Comparison of ENCODE assay signal across 1 cellular context in the genomic region with DNA sequence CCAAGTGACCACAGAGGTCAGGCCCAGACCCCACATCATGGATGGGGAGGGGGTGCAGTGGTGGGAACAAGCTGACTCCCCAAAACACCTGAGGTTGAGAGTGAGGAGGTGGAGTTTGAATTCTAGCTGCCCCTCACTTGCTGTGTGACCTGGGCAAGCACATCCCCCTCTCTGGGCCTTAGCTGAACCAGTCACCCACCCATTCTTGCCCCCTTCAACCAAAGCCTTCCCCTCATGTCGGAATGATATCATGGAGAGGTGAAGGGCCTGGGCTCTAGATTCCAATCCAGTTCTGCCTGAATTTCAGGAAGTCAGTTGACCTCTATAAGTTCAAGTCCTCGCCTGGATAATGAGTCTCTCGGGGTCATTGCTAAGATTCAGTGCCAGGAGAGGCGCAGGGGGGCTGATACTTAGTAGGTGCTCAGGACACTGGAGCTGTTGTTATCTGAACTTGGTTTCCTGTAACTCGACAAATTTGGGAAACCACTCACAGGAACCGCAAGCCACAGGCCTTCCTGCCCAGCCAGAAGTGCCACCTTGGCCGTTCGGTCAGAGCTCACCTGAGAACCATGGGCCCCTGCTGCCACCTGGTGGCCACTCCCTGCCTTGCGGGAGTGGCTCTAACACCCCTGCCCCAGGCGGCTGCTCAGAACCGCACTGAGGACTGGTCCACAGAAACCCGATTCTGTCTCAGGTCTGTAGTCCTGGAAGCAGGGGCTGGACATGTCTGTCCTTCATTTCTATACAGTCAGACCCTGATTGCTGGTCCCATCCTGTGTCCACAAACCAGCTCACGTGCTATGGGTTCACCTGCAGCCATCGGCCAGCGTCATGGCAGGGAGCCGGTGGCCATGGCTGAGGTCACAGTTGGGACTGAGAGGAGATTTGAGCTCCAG.
TF ChIP-seq lines count a peak whose summit lies in the region.

No MANE protein-coding gene starts in this region.

TF ChIP-seq in HepG2, 621 proteins besides CTCF, POLR2A, EP300 and RAD21 (continued from another document):
- TF ChIP-seq, protein P1, sequence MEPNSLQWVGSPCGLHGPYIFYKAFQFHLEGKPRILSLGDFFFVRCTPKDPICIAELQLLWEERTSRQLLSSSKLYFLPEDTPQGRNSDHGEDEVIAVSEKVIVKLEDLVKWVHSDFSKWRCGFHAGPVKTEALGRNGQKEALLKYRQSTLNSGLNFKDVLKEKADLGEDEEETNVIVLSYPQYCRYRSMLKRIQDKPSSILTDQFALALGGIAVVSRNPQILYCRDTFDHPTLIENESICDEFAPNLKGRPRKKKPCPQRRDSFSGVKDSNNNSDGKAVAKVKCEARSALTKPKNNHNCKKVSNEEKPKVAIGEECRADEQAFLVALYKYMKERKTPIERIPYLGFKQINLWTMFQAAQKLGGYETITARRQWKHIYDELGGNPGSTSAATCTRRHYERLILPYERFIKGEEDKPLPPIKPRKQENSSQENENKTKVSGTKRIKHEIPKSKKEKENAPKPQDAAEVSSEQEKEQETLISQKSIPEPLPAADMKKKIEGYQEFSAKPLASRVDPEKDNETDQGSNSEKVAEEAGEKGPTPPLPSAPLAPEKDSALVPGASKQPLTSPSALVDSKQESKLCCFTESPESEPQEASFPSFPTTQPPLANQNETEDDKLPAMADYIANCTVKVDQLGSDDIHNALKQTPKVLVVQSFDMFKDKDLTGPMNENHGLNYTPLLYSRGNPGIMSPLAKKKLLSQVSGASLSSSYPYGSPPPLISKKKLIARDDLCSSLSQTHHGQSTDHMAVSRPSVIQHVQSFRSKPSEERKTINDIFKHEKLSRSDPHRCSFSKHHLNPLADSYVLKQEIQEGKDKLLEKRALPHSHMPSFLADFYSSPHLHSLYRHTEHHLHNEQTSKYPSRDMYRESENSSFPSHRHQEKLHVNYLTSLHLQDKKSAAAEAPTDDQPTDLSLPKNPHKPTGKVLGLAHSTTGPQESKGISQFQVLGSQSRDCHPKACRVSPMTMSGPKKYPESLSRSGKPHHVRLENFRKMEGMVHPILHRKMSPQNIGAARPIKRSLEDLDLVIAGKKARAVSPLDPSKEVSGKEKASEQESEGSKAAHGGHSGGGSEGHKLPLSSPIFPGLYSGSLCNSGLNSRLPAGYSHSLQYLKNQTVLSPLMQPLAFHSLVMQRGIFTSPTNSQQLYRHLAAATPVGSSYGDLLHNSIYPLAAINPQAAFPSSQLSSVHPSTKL (CRISPR knock-in tag; IDR thresholded peaks at IDR 0.05): peak; percentile 22; the same call in 1 of the 2 replicates
- no peak; the same call in 1 of the 2 replicates for TF ChIP-seq ZNF878 (CRISPR knock-in tag; IDR thresholded peaks at IDR 0.05)
- TF ChIP-seq RARA (CRISPR knock-in tag; IDR thresholded peaks at IDR 0.05): 0 out of 2 replicates have a peak, but pooled peaks have one; percentile 20
- TF ChIP-seq, protein P2, sequence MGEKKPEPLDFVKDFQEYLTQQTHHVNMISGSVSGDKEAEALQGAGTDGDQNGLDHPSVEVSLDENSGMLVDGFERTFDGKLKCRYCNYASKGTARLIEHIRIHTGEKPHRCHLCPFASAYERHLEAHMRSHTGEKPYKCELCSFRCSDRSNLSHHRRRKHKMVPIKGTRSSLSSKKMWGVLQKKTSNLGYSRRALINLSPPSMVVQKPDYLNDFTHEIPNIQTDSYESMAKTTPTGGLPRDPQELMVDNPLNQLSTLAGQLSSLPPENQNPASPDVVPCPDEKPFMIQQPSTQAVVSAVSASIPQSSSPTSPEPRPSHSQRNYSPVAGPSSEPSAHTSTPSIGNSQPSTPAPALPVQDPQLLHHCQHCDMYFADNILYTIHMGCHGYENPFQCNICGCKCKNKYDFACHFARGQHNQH (CRISPR knock-in tag; IDR thresholded peaks at IDR 0.05): peak; percentile 81; the same call in 1 of the 2 replicates
- TF ChIP-seq ZFX (CRISPR knock-in tag; IDR thresholded peaks at IDR 0.05; ENCODE audit: low read depth): peak; percentile 36; the same call in 1 of the 2 replicates
- TF ChIP-seq, protein P3, sequence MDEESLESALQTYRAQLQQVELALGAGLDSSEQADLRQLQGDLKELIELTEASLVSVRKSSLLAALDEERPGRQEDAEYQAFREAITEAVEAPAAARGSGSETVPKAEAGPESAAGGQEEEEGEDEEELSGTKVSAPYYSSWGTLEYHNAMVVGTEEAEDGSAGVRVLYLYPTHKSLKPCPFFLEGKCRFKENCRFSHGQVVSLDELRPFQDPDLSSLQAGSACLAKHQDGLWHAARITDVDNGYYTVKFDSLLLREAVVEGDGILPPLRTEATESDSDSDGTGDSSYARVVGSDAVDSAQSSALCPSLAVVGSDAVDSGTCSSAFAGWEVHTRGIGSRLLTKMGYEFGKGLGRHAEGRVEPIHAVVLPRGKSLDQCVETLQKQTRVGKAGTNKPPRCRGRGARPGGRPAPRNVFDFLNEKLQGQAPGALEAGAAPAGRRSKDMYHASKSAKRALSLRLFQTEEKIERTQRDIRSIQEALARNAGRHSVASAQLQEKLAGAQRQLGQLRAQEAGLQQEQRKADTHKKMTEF (CRISPR knock-in tag; IDR thresholded peaks at IDR 0.05): peak; percentile 51; the same call in 1 of the 2 replicates
- no peak for TF ChIP-seq ZNF451 (CRISPR knock-in tag; IDR thresholded peaks at IDR 0.05)
- TF ChIP-seq MAFK (conservative IDR thresholded peaks at IDR 0.05 in 1 of 2, IDR thresholded peaks at IDR 0.05 in 1 of 2; ENCODE audit: low read length in 2 of 2): no peak
- no peak for TF ChIP-seq ZNF180 (CRISPR knock-in tag; IDR thresholded peaks at IDR 0.05; ENCODE audit: borderline replicate concordance, low read depth)
- TF ChIP-seq TBX3 (IDR thresholded peaks at IDR 0.05; ENCODE audit: borderline replicate concordance): no peak
- peak; percentile 64; the same call in 1 of the 2 replicates for TF ChIP-seq PPARG (CRISPR knock-in tag; conservative IDR thresholded peaks at IDR 0.05)
- TF ChIP-seq, protein P4, sequence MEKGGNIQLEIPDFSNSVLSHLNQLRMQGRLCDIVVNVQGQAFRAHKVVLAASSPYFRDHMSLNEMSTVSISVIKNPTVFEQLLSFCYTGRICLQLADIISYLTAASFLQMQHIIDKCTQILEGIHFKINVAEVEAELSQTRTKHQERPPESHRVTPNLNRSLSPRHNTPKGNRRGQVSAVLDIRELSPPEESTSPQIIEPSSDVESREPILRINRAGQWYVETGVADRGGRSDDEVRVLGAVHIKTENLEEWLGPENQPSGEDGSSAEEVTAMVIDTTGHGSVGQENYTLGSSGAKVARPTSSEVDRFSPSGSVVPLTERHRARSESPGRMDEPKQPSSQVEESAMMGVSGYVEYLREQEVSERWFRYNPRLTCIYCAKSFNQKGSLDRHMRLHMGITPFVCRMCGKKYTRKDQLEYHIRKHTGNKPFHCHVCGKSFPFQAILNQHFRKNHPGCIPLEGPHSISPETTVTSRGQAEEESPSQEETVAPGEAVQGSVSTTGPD (CRISPR knock-in tag; IDR thresholded peaks at IDR 0.05): no peak
- TF ChIP-seq NFIC (IDR thresholded peaks at IDR 0.05; ENCODE audit: low read length): no peak
- TF ChIP-seq NR2F6 (IDR thresholded peaks at IDR 0.05): no peak; the same call in 1 of the 2 replicates
- peak; percentile 58; the same call in 1 of the 2 replicates for TF ChIP-seq NR2F6 (CRISPR knock-in tag; IDR thresholded peaks at IDR 0.05)
- TF ChIP-seq, protein P5, sequence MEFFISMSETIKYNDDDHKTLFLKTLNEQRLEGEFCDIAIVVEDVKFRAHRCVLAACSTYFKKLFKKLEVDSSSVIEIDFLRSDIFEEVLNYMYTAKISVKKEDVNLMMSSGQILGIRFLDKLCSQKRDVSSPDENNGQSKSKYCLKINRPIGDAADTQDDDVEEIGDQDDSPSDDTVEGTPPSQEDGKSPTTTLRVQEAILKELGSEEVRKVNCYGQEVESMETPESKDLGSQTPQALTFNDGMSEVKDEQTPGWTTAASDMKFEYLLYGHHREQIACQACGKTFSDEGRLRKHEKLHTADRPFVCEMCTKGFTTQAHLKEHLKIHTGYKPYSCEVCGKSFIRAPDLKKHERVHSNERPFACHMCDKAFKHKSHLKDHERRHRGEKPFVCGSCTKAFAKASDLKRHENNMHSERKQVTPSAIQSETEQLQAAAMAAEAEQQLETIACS (CRISPR knock-in tag; IDR thresholded peaks at IDR 0.05): no peak
- TF ChIP-seq ONECUT2 (CRISPR knock-in tag; IDR thresholded peaks at IDR 0.05): no peak
- 0 out of 2 replicates have a peak, but pooled peaks have one; percentile 18 for TF ChIP-seq MIER3 (CRISPR knock-in tag; IDR thresholded peaks at IDR 0.05; ENCODE audit: borderline replicate concordance)
- no peak for TF ChIP-seq ZNF761 (CRISPR knock-in tag; conservative IDR thresholded peaks at IDR 0.05)
- TF ChIP-seq PRMT3 (CRISPR knock-in tag; IDR thresholded peaks at IDR 0.05; ENCODE audit: borderline replicate concordance, low read depth): no peak
- TF ChIP-seq, protein P6, sequence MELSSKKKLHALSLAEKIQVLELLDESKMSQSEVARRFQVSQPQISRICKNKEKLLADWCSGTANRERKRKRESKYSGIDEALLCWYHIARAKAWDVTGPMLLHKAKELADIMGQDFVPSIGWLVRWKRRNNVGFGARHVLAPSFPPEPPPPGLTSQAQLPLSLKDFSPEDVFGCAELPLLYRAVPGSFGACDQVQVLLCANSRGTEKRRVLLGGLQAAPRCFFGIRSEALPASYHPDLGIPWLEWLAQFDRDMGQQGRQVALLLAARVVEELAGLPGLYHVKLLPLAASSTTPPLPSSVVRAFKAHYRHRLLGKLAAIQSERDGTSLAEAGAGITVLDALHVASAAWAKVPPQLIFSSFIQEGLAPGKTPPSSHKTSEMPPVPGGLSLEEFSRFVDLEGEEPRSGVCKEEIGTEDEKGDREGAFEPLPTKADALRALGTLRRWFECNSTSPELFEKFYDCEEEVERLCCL (CRISPR knock-in tag; IDR thresholded peaks at IDR 0.05; ENCODE audit: borderline replicate concordance): no peak
- no peak for TF ChIP-seq ZNF562 (CRISPR knock-in tag; IDR thresholded peaks at IDR 0.05; ENCODE audit: borderline replicate concordance)
- TF ChIP-seq ZNF282 (IDR thresholded peaks at IDR 0.05; ENCODE audit: partially characterized antibody): no peak
- TF ChIP-seq IRX3 (CRISPR knock-in tag; IDR thresholded peaks at IDR 0.05; ENCODE audit: borderline replicate concordance, low read depth): no peak
- TF ChIP-seq, protein P7, sequence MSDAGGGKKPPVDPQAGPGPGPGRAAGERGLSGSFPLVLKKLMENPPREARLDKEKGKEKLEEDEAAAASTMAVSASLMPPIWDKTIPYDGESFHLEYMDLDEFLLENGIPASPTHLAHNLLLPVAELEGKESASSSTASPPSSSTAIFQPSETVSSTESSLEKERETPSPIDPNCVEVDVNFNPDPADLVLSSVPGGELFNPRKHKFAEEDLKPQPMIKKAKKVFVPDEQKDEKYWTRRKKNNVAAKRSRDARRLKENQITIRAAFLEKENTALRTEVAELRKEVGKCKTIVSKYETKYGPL (CRISPR knock-in tag; IDR thresholded peaks at IDR 0.05): no peak
- TF ChIP-seq, protein P8, sequence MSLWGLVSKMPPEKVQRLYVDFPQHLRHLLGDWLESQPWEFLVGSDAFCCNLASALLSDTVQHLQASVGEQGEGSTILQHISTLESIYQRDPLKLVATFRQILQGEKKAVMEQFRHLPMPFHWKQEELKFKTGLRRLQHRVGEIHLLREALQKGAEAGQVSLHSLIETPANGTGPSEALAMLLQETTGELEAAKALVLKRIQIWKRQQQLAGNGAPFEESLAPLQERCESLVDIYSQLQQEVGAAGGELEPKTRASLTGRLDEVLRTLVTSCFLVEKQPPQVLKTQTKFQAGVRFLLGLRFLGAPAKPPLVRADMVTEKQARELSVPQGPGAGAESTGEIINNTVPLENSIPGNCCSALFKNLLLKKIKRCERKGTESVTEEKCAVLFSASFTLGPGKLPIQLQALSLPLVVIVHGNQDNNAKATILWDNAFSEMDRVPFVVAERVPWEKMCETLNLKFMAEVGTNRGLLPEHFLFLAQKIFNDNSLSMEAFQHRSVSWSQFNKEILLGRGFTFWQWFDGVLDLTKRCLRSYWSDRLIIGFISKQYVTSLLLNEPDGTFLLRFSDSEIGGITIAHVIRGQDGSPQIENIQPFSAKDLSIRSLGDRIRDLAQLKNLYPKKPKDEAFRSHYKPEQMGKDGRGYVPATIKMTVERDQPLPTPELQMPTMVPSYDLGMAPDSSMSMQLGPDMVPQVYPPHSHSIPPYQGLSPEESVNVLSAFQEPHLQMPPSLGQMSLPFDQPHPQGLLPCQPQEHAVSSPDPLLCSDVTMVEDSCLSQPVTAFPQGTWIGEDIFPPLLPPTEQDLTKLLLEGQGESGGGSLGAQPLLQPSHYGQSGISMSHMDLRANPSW (CRISPR knock-in tag; IDR thresholded peaks at IDR 0.05; ENCODE audit: borderline replicate concordance): no peak; the same call in 1 of the 2 replicates
- TF ChIP-seq ZNF260 (CRISPR knock-in tag; IDR thresholded peaks at IDR 0.05; ENCODE audit: borderline replicate concordance, low read depth): no peak
- no peak for TF ChIP-seq CHD2 (IDR thresholded peaks at IDR 0.05; ENCODE audit: low read depth, low read length)
- TF ChIP-seq ZZZ3 (CRISPR knock-in tag; IDR thresholded peaks at IDR 0.05; ENCODE audit: borderline replicate concordance): no peak
- TF ChIP-seq CHCHD3 (CRISPR knock-in tag; IDR thresholded peaks at IDR 0.05): no peak
- no peak for TF ChIP-seq ZNF3 (CRISPR knock-in tag; IDR thresholded peaks at IDR 0.05)
